18 cellular contexts compared by ENCODE assay signal in the genomic region with DNA sequence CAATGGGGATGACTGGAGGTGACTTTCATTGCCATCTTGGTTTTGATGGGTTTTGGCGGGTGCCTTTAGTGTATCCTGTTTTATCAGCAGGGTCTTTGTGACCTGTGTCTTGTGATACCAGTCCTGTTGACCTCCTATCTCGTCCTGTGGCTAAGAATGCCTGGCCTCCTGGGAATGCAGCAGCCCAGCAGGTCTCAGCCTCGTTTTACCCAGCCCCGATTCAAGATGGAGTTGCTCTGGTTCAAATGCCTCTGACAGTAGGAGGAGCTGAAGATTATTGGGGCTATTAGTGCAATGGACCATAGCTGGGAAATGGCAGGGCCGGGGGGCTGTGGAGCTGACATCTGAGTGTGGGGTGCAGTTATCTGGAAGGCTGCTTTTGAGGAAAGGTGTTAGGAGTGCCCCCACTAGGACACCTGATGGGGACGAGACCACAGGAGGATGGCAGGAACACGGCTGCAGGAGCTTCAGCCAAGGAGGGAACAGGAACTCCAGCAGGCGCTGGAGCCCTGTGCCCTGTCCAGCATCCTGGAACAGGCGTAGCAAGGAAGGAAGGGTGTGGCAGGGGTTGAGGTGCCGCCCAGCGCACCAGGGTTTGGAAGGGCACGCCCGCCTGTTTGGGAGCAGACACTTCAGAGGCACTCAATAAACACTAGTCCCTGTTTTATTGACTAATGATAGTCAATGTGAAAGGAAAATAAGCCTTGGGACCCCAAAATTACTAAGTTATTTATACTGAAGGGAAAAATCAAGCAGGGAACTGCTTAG.
"Had no signal": no experiment of that assay in that cellular context is flagged by ENCODE, and none has a peak within 500 bp of the region (broad histone marks: within the 10 kb centered on the region; RNA-seq: fewer than 3 reads in every experiment).

No MANE protein-coding gene starts in this region.

- H3K27ac Mint-ChIP-seq: activated CD4-positive, alpha-beta memory T cell treated with anti-CD3 and anti-CD28 coated beads for 36 hours; activated naive CD4-positive, alpha-beta T cell treated with anti-CD3 and anti-CD28 coated beads for 36 hours; activated T-cell treated with anti-CD3 and anti-CD28 coated beads, Interleukin-2, amount 50 U/mL, for 24 hours; activated T-helper 2 cell treated with anti-CD3 and anti-CD28 coated beads, Interferon-gamma antibody, Interleukin-2, Interleukin-4, amounts not matched to agents 10 μg/mL and 5 μg/mL and 100 μg/mL, durations not matched to agents 14 hours and 24 hours and 36 hours; nephron had no signal

- H3K4me3 ChIP-seq: esophagus muscularis mucosa, gastroesophageal sphincter, heart left ventricle, transverse colon had no signal

- H3K36me3 ChIP-seq: esophagus muscularis mucosa, gastroesophageal sphincter, heart left ventricle, transverse colon, WERI-Rb-1 had no signal

- H3K27ac ChIP-seq: esophagus muscularis mucosa, gastroesophageal sphincter, heart left ventricle, transverse colon, WERI-Rb-1 had no signal

- H3K4me1 Mint-ChIP-seq: nephron had no signal

- DNase-seq: activated CD4-positive, alpha-beta memory T cell treated with anti-CD3 and anti-CD28 coated beads for 36 hours; activated CD4-positive, alpha-beta T cell treated with anti-CD3 and anti-CD28 coated beads for 4 hours; activated naive CD4-positive, alpha-beta T cell treated with anti-CD3 and anti-CD28 coated beads for 36 hours; activated T-cell treated with anti-CD3 and anti-CD28 coated beads, Interleukin-2, amount 50 U/mL, for 24 hours; aorta; cortex of kidney; effector CD4-positive, alpha-beta T cell; nucleus accumbens; stimulated activated CD4-positive, alpha-beta T cell treated with anti-CD3 and anti-CD28 coated beads, Interleukin-2, amount 100 ng/mL, for 24 hours; stimulated activated naive CD4-positive, alpha-beta T cell treated with Interleukin-2 at 50 U/mL for 16 hours; transverse colon; WERI-Rb-1 had no signal

- H3K4me1 ChIP-seq: esophagus muscularis mucosa, gastroesophageal sphincter had no signal

- H3K36me3 Mint-ChIP-seq: activated CD4-positive, alpha-beta memory T cell treated with anti-CD3 and anti-CD28 coated beads for 36 hours had no signal

- H3K9me3 Mint-ChIP-seq: activated naive CD4-positive, alpha-beta T cell treated with anti-CD3 and anti-CD28 coated beads for 36 hours; activated T-cell treated with anti-CD3 and anti-CD28 coated beads, Interleukin-2, amount 50 U/mL, for 24 hours; central memory CD8-positive, alpha-beta T cell had no signal

- H3K4me3 Mint-ChIP-seq: activated CD4-positive, alpha-beta memory T cell treated with anti-CD3 and anti-CD28 coated beads for 36 hours; activated naive CD4-positive, alpha-beta T cell treated with anti-CD3 and anti-CD28 coated beads for 36 hours; activated T-cell treated with anti-CD3 and anti-CD28 coated beads, Interleukin-2, amount 50 U/mL, for 24 hours; central memory CD8-positive, alpha-beta T cell; nephron had no signal

- H3K9me3 ChIP-seq: esophagus muscularis mucosa, gastroesophageal sphincter, heart left ventricle, transverse colon had no signal

- ATAC-seq: gastroesophageal sphincter had no signal

- H3K27me3 ChIP-seq: esophagus muscularis mucosa, gastroesophageal sphincter, heart left ventricle, transverse colon had no signal
